Comparison of ENCODE assay signal across 2 cellular contexts in genomic region chr20:19690462-19690861, GRCh38.
A peak's percentile ranks its signal among the peaks of the same experiment; 100 is the strongest.
TF ChIP-seq lines count a peak whose summit lies in the region.

No MANE protein-coding gene starts in this region.

TF ChIP-seq in HepG2, 621 proteins besides CTCF, POLR2A, EP300 and RAD21:
- no peak for TF ChIP-seq NRL (CRISPR knock-in tag; IDR thresholded peaks at IDR 0.05; ENCODE audit: borderline replicate concordance)
- no peak for TF ChIP-seq ATF7 (IDR thresholded peaks at IDR 0.05)
- TF ChIP-seq ATF7 (CRISPR knock-in tag; IDR thresholded peaks at IDR 0.05): no peak
- no peak for TF ChIP-seq GTF3A (CRISPR knock-in tag; conservative IDR thresholded peaks at IDR 0.05)
- no peak for TF ChIP-seq CC2D1A (CRISPR knock-in tag; IDR thresholded peaks at IDR 0.05)
- TF ChIP-seq TGIF2 (CRISPR knock-in tag; IDR thresholded peaks at IDR 0.05): no peak
- no peak for TF ChIP-seq TRIM22 (IDR thresholded peaks at IDR 0.05)
- no peak for TF ChIP-seq KAT2B (IDR thresholded peaks at IDR 0.05; ENCODE audit: borderline replicate concordance, low read depth, low read length)
- TF ChIP-seq MXI1 (IDR thresholded peaks at IDR 0.05; ENCODE audit: borderline replicate concordance, low read depth, low read length): no peak
- peak; percentile 74 for TF ChIP-seq MAFF (IDR thresholded peaks at IDR 0.05; ENCODE audit: low read depth, low read length)
- no peak for TF ChIP-seq ZNF850 (CRISPR knock-in tag; conservative IDR thresholded peaks at IDR 0.05)
- TF ChIP-seq, protein P1, sequence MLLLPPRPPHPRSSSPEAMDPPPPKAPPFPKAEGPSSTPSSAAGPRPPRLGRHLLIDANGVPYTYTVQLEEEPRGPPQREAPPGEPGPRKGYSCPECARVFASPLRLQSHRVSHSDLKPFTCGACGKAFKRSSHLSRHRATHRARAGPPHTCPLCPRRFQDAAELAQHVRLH (CRISPR knock-in tag; IDR thresholded peaks at IDR 0.05; ENCODE audit: borderline replicate concordance, low read depth): no peak
- no peak for TF ChIP-seq MIER2 (CRISPR knock-in tag; IDR thresholded peaks at IDR 0.05)
- peak; percentile 86 to 87 for TF ChIP-seq MAFK (conservative IDR thresholded peaks at IDR 0.05 in 1 of 2, IDR thresholded peaks at IDR 0.05 in 1 of 2; ENCODE audit: low read length in 2 of 2)
- TF ChIP-seq AGO1 (IDR thresholded peaks at IDR 0.05; ENCODE audit: low read depth, low read length, poor library complexity, severe bottlenecking): no peak

TF ChIP-seq in H1, 55 proteins besides CTCF, POLR2A, EP300 and RAD21:
- peak; percentile 39; the same call in 1 of the 2 replicates for TF ChIP-seq MAFK (IDR thresholded peaks at IDR 0.05; ENCODE audit: low read depth, low read length)
- no peak for TF ChIP-seq PHF8 (conservative IDR thresholded peaks at IDR 0.05; ENCODE audit: low read depth, low read length)
TF ChIP-seq in H1: peak in this region for 1.
